Comparison of ENCODE assay signal across 14 cellular contexts in the genomic region with DNA sequence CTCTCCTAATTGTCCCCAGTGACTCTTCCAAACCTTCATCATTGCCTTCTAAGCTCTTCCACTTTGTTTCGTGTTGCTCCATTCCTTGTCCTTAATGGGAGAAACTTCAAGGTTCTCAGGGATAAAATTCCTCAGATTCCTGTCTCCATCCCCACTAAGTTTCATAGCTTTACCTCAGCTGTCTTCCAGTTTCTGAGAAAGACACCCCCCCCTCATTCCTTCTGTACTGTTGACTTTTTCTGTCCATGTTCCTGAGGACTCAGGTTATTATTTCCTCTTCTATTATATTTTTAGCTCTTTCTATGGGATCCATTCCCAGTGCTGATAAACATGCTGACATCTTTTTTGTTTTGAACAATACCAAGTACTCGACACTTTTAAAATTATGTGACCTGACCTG.
DNase-seq lines count a peak whose midpoint lies in the region; ATAC-seq lines count a peak whose summit lies in the region.
"Had no signal": no experiment of that assay in that cellular context is flagged by ENCODE, and none has a peak within 500 bp of the region (broad histone marks: within the 10 kb centered on the region; RNA-seq: fewer than 3 reads in every experiment).

No MANE protein-coding gene starts in this region.

- DNase-seq in GM04503 (ENCODE audit: low read depth) (peak; percentile 53), RPMI7951 (ENCODE audit: low read depth) (peak; percentile 38), fibroblast of gingiva (ENCODE audit: low read depth) (peak; percentile 42), pulmonary artery endothelial cell (ENCODE audit: low read depth, low spot score) (peak; percentile 8), SKM-1 treated with dmso at 0.1 percent for 144 hours (lab: John Stamatoyannopoulos, UW; ENCODE audit: unreplicated experiment) (no peak), NOMO-1 treated with DMSO at 0.1 percent for 48 hours (lab: John Stamatoyannopoulos, UW; ENCODE audit: unreplicated experiment) (no peak), SW 1271 (lab: John Stamatoyannopoulos, UW) (no peak)
- DNase-seq: AML-193; COR-L47; Kasumi-1; NCI-H187; NCI-H345; NK-92 treated with Interleukin-12 subunit alpha and Interleukin-12 subunit beta, amount 100 ng/mL, for 24 hours had no signal

- ATAC-seq in HG02759 (IDR thresholded peaks at IDR 0.05; ENCODE audit: unreplicated experiment): no peak

Comparison
In these comparisons a context has a peak if more than half of its experiments do, and no peak if none do; other contexts are left out.
1. DNase-seq: peak in GM04503 (single experiment), RPMI7951 (single experiment), fibroblast of gingiva (single experiment) and pulmonary artery endothelial cell (single experiment); none in SKM-1 treated with dmso at 0.1 percent for 144 hours (single experiment), NOMO-1 treated with DMSO at 0.1 percent for 48 hours (single experiment) and SW 1271 (0 of 2).